In genomic region chr5:33441241-33441844, GRCh38 we compare ENCODE assay signal across 8 cellular contexts. TPM values are rescaled to one million over a fixed set of nuclear protein-coding genes. Genes with fewer than 3 reads are reported as not detected.
DNase-seq lines count a peak whose midpoint lies in the region; ATAC-seq and TF ChIP-seq lines count a peak whose summit lies in the region.

No MANE protein-coding gene starts in this region.

- no peak overlapping the region for H3K4me3 Mint-ChIP-seq in activated T-helper 17 cell treated with anti-CD3 and anti-CD28 coated beads, Interleukin-2, amount 50 U/mL, for 72 hours

- no peaks in the 10 kb centered on the region for H3K27me3 ChIP-seq in skeletal muscle satellite cell (ENCODE audit: control insufficient read depth, insufficient read depth, low read length)

- H3K4me1 Mint-ChIP-seq in activated T-helper 17 cell treated with anti-CD3 and anti-CD28 coated beads, Interleukin-2, amount 50 U/mL, for 72 hours, result peaks cover 17% of the 10 kb centered on the region

- peak overlapping the region; percentile 87 for H3K9ac ChIP-seq in skeletal muscle satellite cell (ENCODE audit: low read depth, low read length)

- H3K4me3 ChIP-seq in skeletal muscle satellite cell (ENCODE audit: low read length), result peak overlapping the region; percentile 83

- in situ Hi-C loops in GM13977 (cut with MboI; ENCODE audit: low pct_unique_long_range_greater_than_20kb, low sequenced_read_pairs, unreplicated experiment), result loop anchor here (25.0 kb wide), 2 partner anchors 521 to 1021 kb away; no protein-coding TSS in a partner anchor

- ATAC-seq in HG03060 (IDR thresholded peaks at IDR 0.05; ENCODE audit: low read depth, unreplicated experiment) (peak; percentile 7), HG02610 (IDR thresholded peaks at IDR 0.05; ENCODE audit: unreplicated experiment) (no peak)
- peak; percentile 36 for ATAC-seq in activated T-helper 17 cell treated with anti-CD3 and anti-CD28 coated beads, Interleukin-2, amount 50 U/mL, for 72 hours (replicated peaks)

- peaks cover 15% of the 10 kb centered on the region for H3K36me3 ChIP-seq in skeletal muscle satellite cell (ENCODE audit: insufficient read depth, low read length)

- peak overlapping the region; percentile 88 for H3K4me2 ChIP-seq in skeletal muscle satellite cell (ENCODE audit: low read length)

- TF ChIP-seq CTCF in GM13977 (IDR thresholded peaks at IDR 0.05; ENCODE audit: extremely low read depth, insufficient read depth, missing control alignments), result no peak

- peaks cover 40% of the 10 kb centered on the region for H3K36me3 Mint-ChIP-seq in activated T-helper 17 cell treated with anti-CD3 and anti-CD28 coated beads, Interleukin-2, amount 50 U/mL, for 72 hours (ENCODE audit: low read depth)

- H3K4me1 ChIP-seq in skeletal muscle satellite cell (ENCODE audit: control insufficient read depth, insufficient read depth, low read length), result peaks cover 26% of the 10 kb centered on the region

- no peaks in the 10 kb centered on the region for H3K27me3 Mint-ChIP-seq in activated T-helper 17 cell treated with anti-CD3 and anti-CD28 coated beads, Interleukin-2, amount 50 U/mL, for 72 hours

- peak; percentile 12 for DNase-seq in GM13977 (ENCODE audit: low spot score)
- peak; percentile 52 for DNase-seq in NOMO-1 treated with dmso at 0.1 percent for 144 hours (lab: John Stamatoyannopoulos, UW; ENCODE audit: unreplicated experiment)
- DNase-seq in glomerular visceral epithelial cell (ENCODE audit: extremely low spot score), result peak; percentile 83
- DNase-seq in GM19238 (ENCODE audit: insufficient read length, low spot score), result no peak

- no peak overlapping the region for H3K27ac Mint-ChIP-seq in activated T-helper 17 cell treated with anti-CD3 and anti-CD28 coated beads, Interleukin-2, amount 50 U/mL, for 72 hours

- no peaks in the 10 kb centered on the region for H3K9me3 Mint-ChIP-seq in activated T-helper 17 cell treated with anti-CD3 and anti-CD28 coated beads, Interleukin-2, amount 50 U/mL, for 72 hours

- H3K9me3 ChIP-seq in skeletal muscle satellite cell (replicated peaks; ENCODE audit: low read length), result no peaks in the 10 kb centered on the region

RNA-seq across cellular contexts. Expression of gene TARS1, which starts 0.6 kb away (rescaled TPM):
- 100 to 1,000 TPM; 157 to 227 TPM for total RNA-seq in activated T-helper 17 cell treated with anti-CD3 and anti-CD28 coated beads, Interleukin-2, amount 50 U/mL, for 72 hours
- total RNA-seq in skeletal muscle satellite cell (2012; rRNA removed), result 243 and 297 TPM in 2 replicates
